ENCODE assay signal across 8 cellular contexts in the genomic region with DNA sequence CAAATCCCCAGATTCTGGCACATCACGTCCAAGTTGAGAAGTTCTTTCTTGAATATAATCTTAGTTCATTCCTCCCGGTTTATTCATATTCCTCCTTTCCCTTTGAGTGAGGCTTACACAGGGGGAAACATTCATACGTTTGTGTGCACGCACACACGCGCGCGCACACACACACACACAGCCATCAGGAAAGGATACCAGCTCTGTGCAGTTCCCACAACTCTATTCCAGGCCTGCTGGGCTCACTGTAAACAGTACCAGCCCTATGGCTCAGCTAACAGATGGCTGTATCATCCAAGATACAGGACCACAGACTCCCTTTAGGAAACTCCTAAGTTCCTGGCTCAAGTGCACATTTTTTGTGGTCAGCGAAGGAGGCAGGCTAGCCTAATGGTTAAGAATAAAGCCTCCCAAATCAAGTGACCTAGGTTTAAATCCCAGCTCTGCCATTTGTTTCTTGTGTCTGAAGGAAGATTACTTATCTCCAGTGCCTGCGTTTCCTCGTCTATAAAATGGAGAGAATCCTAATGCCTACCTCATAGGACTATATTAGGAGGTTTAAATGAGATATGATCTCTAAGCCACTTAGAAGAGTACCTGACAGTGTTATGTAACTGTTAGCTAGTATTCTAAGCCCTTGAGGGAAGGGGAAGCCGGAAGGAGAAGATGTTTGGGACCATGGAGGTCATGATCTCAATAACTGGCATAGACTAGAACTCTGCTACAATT. TPM values are rescaled to one million over a fixed set of nuclear protein-coding genes. Genes with fewer than 3 reads are reported as not detected.
DNase-seq lines count a peak whose midpoint lies in the region; ATAC-seq and TF ChIP-seq lines count a peak whose summit lies in the region.

No MANE protein-coding gene starts in this region.

- H3K4me3 ChIP-seq in BLaER1 treated with 17β-estradiol and CSF1 and Interleukin-3, amounts not matched to agents 10 nM and 100 nM: peak overlapping the region in 8 of 10 experiments; percentile 70 to 88 (median 83); a peak in 16 of 20 replicates
- no peak overlapping the region for H3K4me3 ChIP-seq in NT2/D1 (ENCODE audit: insufficient read length, low read depth)
- no peak overlapping the region for H3K4me3 ChIP-seq in colonic mucosa

- no peaks in the 10 kb centered on the region for H3K9me3 Mint-ChIP-seq in neural crest cell

- DNase-seq in NT2/D1 (ENCODE audit: low read depth, low spot score) (no peak), colonic mucosa (no peak), neural crest cell (ENCODE audit: low read depth, low spot score) (no peak), NCI-H2171 treated with DMSO at 0.1 percent for 48 hours (lab: John Stamatoyannopoulos, UW) (no peak), NCI-H524 (lab: John Stamatoyannopoulos, UW) (no peak)
- no peak for DNase-seq in stimulated activated CD4-positive, alpha-beta T cell treated with anti-CD3 and anti-CD28 coated beads, Interleukin-4, amount 100 ng/mL, for 4 hours

- no peaks in the 10 kb centered on the region for H3K36me3 Mint-ChIP-seq in neural crest cell (ENCODE audit: low read depth)

- no peak overlapping the region for H3K27ac Mint-ChIP-seq in neural crest cell (ENCODE audit: unreplicated experiment)

- peaks cover 0 to 3% (median 0%) of the 10 kb centered on the region in 11 experiments; a peak in 1 of 22 replicates for H4K20me1 ChIP-seq in BLaER1 treated with 17β-estradiol and CSF1 and Interleukin-3, amounts not matched to agents 10 nM and 100 nM

- no peaks in the 10 kb centered on the region for H3K9me3 ChIP-seq in BLaER1 treated with 17β-estradiol and CSF1 and Interleukin-3, amounts not matched to agents 10 nM and 100 nM (replicated peaks in 1 of 11)
- H3K9me3 ChIP-seq in NT2/D1 (ENCODE audit: insufficient read depth, low read length) (no peaks in the 10 kb centered on the region), colonic mucosa (no peaks in the 10 kb centered on the region)

- TF ChIP-seq CTCF in colonic mucosa (IDR thresholded peaks at IDR 0.05) (no peak), neural crest cell (conservative IDR thresholded peaks at IDR 0.05) (no peak)

- peaks cover under 1 to 8% (median 1%) of the 10 kb centered on the region in 11 experiments; a peak in 8 of 22 replicates for H3K36me3 ChIP-seq in BLaER1 treated with 17β-estradiol and CSF1 and Interleukin-3, amounts not matched to agents 10 nM and 100 nM
- H3K36me3 ChIP-seq in NT2/D1 (ENCODE audit: insufficient read depth, insufficient read length, low read length) (peaks cover 2% of the 10 kb centered on the region), colonic mucosa (no peaks in the 10 kb centered on the region)

- peak overlapping the region in 9 of 11 experiments; percentile 22 to 97 (median 90); a peak in 17 of 22 replicates for H3K9ac ChIP-seq in BLaER1 treated with 17β-estradiol and CSF1 and Interleukin-3, amounts not matched to agents 10 nM and 100 nM
- peak overlapping the region; percentile 36 for H3K9ac ChIP-seq in NT2/D1 (ENCODE audit: insufficient read length, low read depth)
- H3K9ac ChIP-seq in colonic mucosa (ENCODE audit: low read depth in 2 of 2, low read length in 2 of 2): peak overlapping the region; percentile 36

- peaks cover 79 to 86% (median 82%) of the 10 kb centered on the region in 10 experiments for H3K4me1 ChIP-seq in BLaER1 treated with 17β-estradiol and CSF1 and Interleukin-3, amounts not matched to agents 10 nM and 100 nM
- H3K4me1 ChIP-seq in NT2/D1 (ENCODE audit: insufficient read depth, insufficient read length) (peaks cover 9% of the 10 kb centered on the region), colonic mucosa (peaks cover 27% of the 10 kb centered on the region)

- no peak for ATAC-seq in GM21529 (IDR thresholded peaks at IDR 0.05; ENCODE audit: unreplicated experiment)

- peak overlapping the region in 8 of 11 experiments; percentile 91 to 98 (median 94); a peak in 16 of 22 replicates for H3K27ac ChIP-seq in BLaER1 treated with 17β-estradiol and CSF1 and Interleukin-3, amounts not matched to agents 10 nM and 100 nM
- H3K27ac ChIP-seq in colonic mucosa: peak overlapping the region; percentile 81

- peak overlapping the region; percentile 90 to 99 (median 94) for H3K4me2 ChIP-seq in BLaER1 treated with 17β-estradiol and CSF1 and Interleukin-3, amounts not matched to agents 10 nM and 100 nM

- peak overlapping the region; percentile 88 for H3K4me3 Mint-ChIP-seq in neural crest cell

- peaks cover 27% of the 10 kb centered on the region for H3K4me1 Mint-ChIP-seq in neural crest cell

- H3K27me3 Mint-ChIP-seq in neural crest cell (ENCODE audit: low read depth): peaks cover 41% of the 10 kb centered on the region

- no peaks in the 10 kb centered on the region for H3K27me3 ChIP-seq in BLaER1 treated with 17β-estradiol and CSF1 and Interleukin-3, amounts not matched to agents 10 nM and 100 nM
- H3K27me3 ChIP-seq in NT2/D1 (ENCODE audit: insufficient read depth, insufficient read length) (peaks cover 62% of the 10 kb centered on the region), colonic mucosa (no peaks in the 10 kb centered on the region)

- intact Hi-C loops in colonic mucosa (cut with DNase I): no loop called here

RNA-seq across cellular contexts. Expression of a gene that starts 3.7 kb away (rescaled TPM):
- total RNA-seq in colonic mucosa (10 to 100 TPM; 20.5 to 21.2 TPM), neural crest cell (28.9 and 31.2 TPM in 2 replicates)

Comparison
In these comparisons a context has a peak if more than half of its experiments do, and no peak if none do; other contexts are left out.
1. H3K4me3 ChIP-seq: peak in BLaER1 treated with 17β-estradiol and CSF1 and Interleukin-3, amounts not matched to agents 10 nM and 100 nM (8 of 10); none in NT2/D1 (single experiment) and colonic mucosa (single experiment).
2. H3K9ac ChIP-seq: peak in every context shown above with its lines; median percentile 90 in BLaER1 treated with 17β-estradiol and CSF1 and Interleukin-3, amounts not matched to agents 10 nM and 100 nM; 36 in NT2/D1; 36 in colonic mucosa.